ENCODE assay signal across 1 cellular context in the genomic region with DNA sequence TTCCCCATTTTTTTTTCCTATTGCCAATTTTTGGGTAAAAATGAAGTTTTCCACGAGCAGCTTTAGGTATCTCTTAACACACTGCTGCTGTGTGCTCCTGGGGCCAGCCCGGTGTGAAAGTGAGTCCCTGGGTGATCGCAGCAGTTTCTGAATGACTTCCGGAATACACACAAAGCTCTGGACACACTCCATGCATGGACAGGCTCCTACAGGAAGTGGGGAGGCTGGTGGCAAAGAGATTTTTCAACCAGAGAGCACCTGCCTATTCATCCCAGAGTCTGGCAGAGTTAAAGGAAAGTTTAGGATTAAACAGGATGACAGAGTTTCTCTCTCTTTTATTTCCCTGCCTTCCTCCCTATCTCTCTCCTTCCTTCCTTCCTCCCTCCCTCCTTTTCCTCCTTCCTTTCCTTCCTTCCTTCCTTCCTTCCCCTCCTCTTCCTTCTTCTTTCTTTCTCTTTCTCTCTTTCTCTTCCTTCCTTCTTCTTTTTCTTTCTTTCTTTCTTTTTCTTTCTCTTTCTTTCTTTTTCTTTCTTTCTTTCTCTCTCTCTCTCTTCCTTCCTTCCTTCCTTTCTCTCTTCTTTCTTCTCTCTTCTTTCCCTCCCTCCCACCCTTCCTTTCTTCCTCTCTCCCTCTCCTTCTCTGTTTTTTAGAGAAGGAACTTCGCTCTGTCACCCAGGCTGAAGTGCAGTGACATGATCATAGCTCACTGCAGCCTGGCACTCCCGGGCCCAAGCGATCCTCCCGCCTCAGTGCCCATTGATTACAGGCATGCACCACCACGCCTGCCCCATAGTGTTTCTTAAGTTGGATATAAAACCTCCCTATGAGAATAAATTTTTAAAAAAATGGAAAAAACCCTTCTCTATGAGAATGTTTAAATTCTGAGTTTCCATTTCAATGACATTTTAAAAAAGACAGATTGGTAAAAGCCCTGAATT.
TF ChIP-seq lines count a peak whose summit lies in the region.

No MANE protein-coding gene starts in this region.

TF ChIP-seq in endothelial cell of umbilical vein, 7 proteins besides CTCF, POLR2A, EP300 and RAD21:
- TF ChIP-seq GATA2 (IDR thresholded peaks at IDR 0.05; ENCODE audit: insufficient read depth, insufficient read length, low read depth, low read length): no peak
- no peak for TF ChIP-seq JUN (IDR thresholded peaks at IDR 0.05; ENCODE audit: borderline replicate concordance, insufficient read depth, insufficient read length, low read depth)
- no peak for TF ChIP-seq POLR2AphosphoS5 (IDR thresholded peaks at IDR 0.05; ENCODE audit: insufficient read depth, low read depth, low read length)
- TF ChIP-seq MYC (IDR thresholded peaks at IDR 0.05; ENCODE audit: low read depth, low read length): no peak
- TF ChIP-seq FOS (IDR thresholded peaks at IDR 0.05; ENCODE audit: borderline replicate concordance, insufficient read depth, low read length): no peak
- TF ChIP-seq, protein P1, sequence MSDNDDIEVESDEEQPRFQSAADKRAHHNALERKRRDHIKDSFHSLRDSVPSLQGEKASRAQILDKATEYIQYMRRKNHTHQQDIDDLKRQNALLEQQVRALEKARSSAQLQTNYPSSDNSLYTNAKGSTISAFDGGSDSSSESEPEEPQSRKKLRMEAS (IDR thresholded peaks at IDR 0.05; ENCODE audit: insufficient read depth, insufficient read length): no peak
- no peak for TF ChIP-seq EZH2 (IDR thresholded peaks at IDR 0.05; ENCODE audit: borderline replicate concordance, low read depth, low read length, severe bottlenecking)
